In genomic region chr4:90030953-90031352, GRCh38 we compare ENCODE assay signal across 14 cellular contexts.
DNase-seq lines count a peak whose midpoint lies in the region; ATAC-seq, FAIRE-seq and TF ChIP-seq lines count a peak whose summit lies in the region.
"Had no signal": no experiment of that assay in that cellular context is flagged by ENCODE, and none has a peak within 500 bp of the region (broad histone marks: within the 10 kb centered on the region; RNA-seq: fewer than 3 reads in every experiment).

No MANE protein-coding gene starts in this region.

- BruUV-seq in HepG2 (replicated peaks; lab: Mats Ljungman, UMichigan): no TSS peak

- TF ChIP-seq RAD21 in HepG2 (CRISPR knock-in tag; IDR thresholded peaks at IDR 0.05): no peak

- WGBS in HepG2 (ENCODE audit: low lambda C conversion rate): 0% methylated on average over 3 of the region's 3 CpGs
- 10% methylated on average over 3 of the region's 3 CpGs for WGBS in right lobe of liver (ENCODE audit: insufficient coverage, low coverage, low lambda C conversion rate, missing lambda C conversion rate)
- WGBS in iPS DF 6.9 (ENCODE audit: insufficient coverage, insufficient read length): no CpG with 5 or more reads among the region's 3 CpGs

- no peak overlapping the region for H3K9ac ChIP-seq in HepG2 (ENCODE audit: insufficient read depth, low read depth, low read length)

- H3K36me3 ChIP-seq in HepG2 (replicated peaks in 1 of 2; ENCODE audit: control insufficient read depth in 1 of 2, insufficient read depth in 2 of 2, low read length in 2 of 2) (no peaks in the 10 kb centered on the region), right lobe of liver (no peaks in the 10 kb centered on the region), iPS DF 6.9 (ENCODE audit: control insufficient read depth, insufficient read depth, low read length) (no peaks in the 10 kb centered on the region)
- H3K36me3 ChIP-seq: gastroesophageal sphincter had no signal

- H3K9me3 ChIP-seq in HepG2 (ENCODE audit: low read length) (no peaks in the 10 kb centered on the region), right lobe of liver (no peaks in the 10 kb centered on the region), iPS DF 6.9 (ENCODE audit: control insufficient read depth, insufficient read depth, low read length) (no peaks in the 10 kb centered on the region)

- POLR2A ChIA-PET in HepG2 (lab: Yijun Ruan, JAX): no interaction called here

- in situ Hi-C loops in HepG2 (cut with HindIII; ENCODE audit: extremely low pct_ligation_motif_present, low pct_unique_long_range_greater_than_20kb): no loop called here

- no peaks in the 10 kb centered on the region for H4K20me1 ChIP-seq in HepG2 (ENCODE audit: insufficient read depth, low read length)

- no peak for FAIRE-seq in HepG2 (lab: Jason Lieb, UNC)

- TF ChIP-seq POLR2A in HepG2 (IDR thresholded peaks at IDR 0.05; ENCODE audit: insufficient read depth in 1 of 2, low read depth in 2 of 2, low read length in 2 of 2) (no peak), right lobe of liver (IDR thresholded peaks at IDR 0.05) (no peak)

- intact Hi-C loops in HepG2 (cut with micrococcal nuclease; ENCODE audit: unreplicated experiment) (no loop called here), right lobe of liver (cut with DNase I) (no loop called here)

- no peak for DNase-seq in HepG2 (ENCODE audit: low spot score)
- no peak for DNase-seq in right lobe of liver
- peak; percentile 42 for DNase-seq in SK-N-DZ (ENCODE audit: low spot score)
- peak; percentile 13 for DNase-seq in iPS DF 6.9 (ENCODE audit: low read depth, low spot score)
- DNase-seq in germinal center (ENCODE audit: low spot score): no peak
- DNase-seq in coronary artery (ENCODE audit: low spot score): no peak
- no peak for DNase-seq in activated gamma-delta T cell treated with Interleukin-2 at 50 U/mL for 16 hours
- no peak for DNase-seq in activated T-cell treated with anti-CD3 and anti-CD28 coated beads, Interleukin-2, amount 50 U/mL, for 48 hours
- DNase-seq: activated effector memory CD4-positive, alpha-beta T cell treated with anti-CD3 and anti-CD28 coated beads, Interleukin-2, amount 50 U/mL, for 16 hours; AML-193; NCI-H146 had no signal

- ATAC-seq in HepG2 (peak; percentile 53; the same call in 2 of the 3 replicates), right lobe of liver (no peak)
- ATAC-seq: gastroesophageal sphincter, Right ventricle myocardium inferior had no signal

- H3K27ac ChIP-seq in HepG2 (ENCODE audit: extremely low read length, insufficient read depth, low read length): no peak overlapping the region
- no peak overlapping the region for H3K27ac ChIP-seq in right lobe of liver
- no peak overlapping the region for H3K27ac ChIP-seq in iPS DF 6.9 (ENCODE audit: low read length)
- no peak overlapping the region for H3K27ac ChIP-seq in coronary artery
- H3K27ac ChIP-seq: gastroesophageal sphincter, HL-60 had no signal

- H3K4me3 ChIP-seq in HepG2 (replicated peaks in 1 of 3; ENCODE audit: insufficient read depth in 1 of 3, low read depth in 2 of 3, low read length in 3 of 3): no peak overlapping the region
- no peak overlapping the region for H3K4me3 ChIP-seq in right lobe of liver
- H3K4me3 ChIP-seq in iPS DF 6.9 (ENCODE audit: low read length): no peak overlapping the region
- no peak overlapping the region for H3K4me3 ChIP-seq in coronary artery
- H3K4me3 ChIP-seq: gastroesophageal sphincter had no signal

- no peaks in the 10 kb centered on the region for H3K79me2 ChIP-seq in HepG2 (ENCODE audit: insufficient read depth, low read length)

- no peaks in the 10 kb centered on the region for H3K4me1 ChIP-seq in HepG2 (ENCODE audit: insufficient read depth, low read length)
- H3K4me1 ChIP-seq in right lobe of liver: no peaks in the 10 kb centered on the region
- no peaks in the 10 kb centered on the region for H3K4me1 ChIP-seq in iPS DF 6.9 (ENCODE audit: control insufficient read depth, insufficient read depth, low read length)
- H3K4me1 ChIP-seq: gastroesophageal sphincter had no signal

- TF ChIP-seq CTCF in HepG2 (CRISPR knock-in tag; IDR thresholded peaks at IDR 0.05): no peak
- TF ChIP-seq CTCF in right lobe of liver (IDR thresholded peaks at IDR 0.05): peak in 1 of 4 donors; percentile 15
- TF ChIP-seq CTCF in coronary artery (IDR thresholded peaks at IDR 0.05): no peak

- H3K4me2 ChIP-seq in HepG2 (ENCODE audit: low read depth, low read length): no peak overlapping the region

- H2AFZ ChIP-seq in HepG2 (ENCODE audit: low read length): no peak overlapping the region

- TF ChIP-seq EP300 in HepG2 (IDR thresholded peaks at IDR 0.05; ENCODE audit: low read depth in 2 of 2, low read length in 2 of 2): no peak
- TF ChIP-seq EP300 in HepG2 (CRISPR knock-in tag; IDR thresholded peaks at IDR 0.05; ENCODE audit: borderline replicate concordance): no peak

- no peaks in the 10 kb centered on the region for H3K27me3 ChIP-seq in HepG2 (ENCODE audit: control insufficient read depth in 1 of 2, insufficient read depth in 2 of 2, low read length in 2 of 2)
- H3K27me3 ChIP-seq in right lobe of liver: no peaks in the 10 kb centered on the region
- H3K27me3 ChIP-seq in iPS DF 6.9 (ENCODE audit: control insufficient read depth, insufficient read depth, low read length): no peaks in the 10 kb centered on the region
- H3K27me3 ChIP-seq: gastroesophageal sphincter had no signal

- CTCF ChIA-PET in HepG2 (lab: Yijun Ruan, JAX; ENCODE audit: low intra/inter-chr PET ratio, low total read pairs): no interaction called here

TF ChIP-seq in HepG2, 621 proteins besides CTCF, POLR2A, EP300 and RAD21:
- 0 out of 2 replicates have a peak, but pooled peaks have one; percentile 22 for TF ChIP-seq STAG1 (CRISPR knock-in tag; IDR thresholded peaks at IDR 0.05)
- TF ChIP-seq PAX8 (CRISPR knock-in tag; IDR thresholded peaks at IDR 0.05; ENCODE audit: borderline replicate concordance): no peak

Comparison
In these comparisons a context has a peak if more than half of its experiments do, and no peak if none do; other contexts are left out.
1. DNase-seq: peak in SK-N-DZ (single experiment) and iPS DF 6.9 (single experiment); none in HepG2 (single experiment), right lobe of liver (0 of 3), germinal center (single experiment), coronary artery (single experiment), activated gamma-delta T cell treated with Interleukin-2 at 50 U/mL for 16 hours (single experiment) and activated T-cell treated with anti-CD3 and anti-CD28 coated beads, Interleukin-2, amount 50 U/mL, for 48 hours (0 of 2).